ENCODE assay signal across 21 cellular contexts in genomic region chr3:125271127-125271526, GRCh38. TPM values are rescaled to one million over a fixed set of nuclear protein-coding genes. Genes with fewer than 3 reads are reported as not detected.
DNase-seq lines count a peak whose midpoint lies in the region; ATAC-seq and TF ChIP-seq lines count a peak whose summit lies in the region.
"Had no signal": no experiment of that assay in that cellular context is flagged by ENCODE, and none has a peak within 500 bp of the region (broad histone marks: within the 10 kb centered on the region; RNA-seq: fewer than 3 reads in every experiment).

No MANE protein-coding gene starts in this region.

- no peak overlapping the region for H3K4ac ChIP-seq in mesendoderm (ENCODE audit: low read depth, low read length)

- H3K4me1 Mint-ChIP-seq in T-helper 17 cell = peaks cover 26% of the 10 kb centered on the region

- H3K27me3 ChIP-seq in H7 (ENCODE audit: control insufficient read depth, insufficient read depth, low read length) (no peaks in the 10 kb centered on the region), mesendoderm (ENCODE audit: insufficient read depth, low read length, poor library complexity) (no peaks in the 10 kb centered on the region)

- H3K18ac ChIP-seq in mesendoderm (ENCODE audit: low read length) = no peak overlapping the region

- no peak overlapping the region for H3K27ac ChIP-seq in mesendoderm (ENCODE audit: low read depth, low read length)
- H3K27ac ChIP-seq: C4-2B, GM23248, PC-9 had no signal

- peak; percentile 7 for DNase-seq in H7
- no peak for DNase-seq in T-helper 17 cell
- DNase-seq in fibroblast of pulmonary artery (ENCODE audit: low read depth) = peak; percentile 8
- peak; percentile 59 for DNase-seq in mesendoderm
- no peak for DNase-seq in activated gamma-delta T cell (lab: John Stamatoyannopoulos, UW)
- DNase-seq in GM20000 (ENCODE audit: low spot score) = no peak
- DNase-seq: DMS79, GM23248, Kasumi-1, NCI-H1092, NCI-H1436, NCI-H187 treated with DMSO at 0.1 percent for 48 hours, NCI-H226, NCI-H510A treated with DMSO at 0.1 percent for 48 hours, NCI-H748 treated with DMSO at 0.1 percent for 48 hours, PC-9, RPMI8226, SHP77 had no signal

- no peak overlapping the region for H3K9ac ChIP-seq in mesendoderm (ENCODE audit: low read length)
- H3K9ac ChIP-seq: GM23248 had no signal

- H3K9me3 ChIP-seq in T-helper 17 cell (ENCODE audit: control insufficient read depth, low read length, poor library complexity, severe bottlenecking) = no peaks in the 10 kb centered on the region

- H3K27ac Mint-ChIP-seq in T-helper 17 cell = peak overlapping the region; percentile 4

- H3K27me3 Mint-ChIP-seq in T-helper 17 cell = no peaks in the 10 kb centered on the region

- H2AK5ac ChIP-seq in mesendoderm (ENCODE audit: low read length) = no peak overlapping the region

- no peaks in the 10 kb centered on the region for H3K79me1 ChIP-seq in mesendoderm (ENCODE audit: low read length)

- no peak overlapping the region for H4K5ac ChIP-seq in mesendoderm (ENCODE audit: low read length)

- H2BK5ac ChIP-seq in mesendoderm (ENCODE audit: low read length) = no peak overlapping the region

- H2BK15ac ChIP-seq in mesendoderm (replicated peaks; ENCODE audit: low read depth) = no peak overlapping the region

- H3K4me3 ChIP-seq in H7 (ENCODE audit: insufficient read depth, low read depth, low read length) (no peak overlapping the region), fibroblast of pulmonary artery (replicated peaks; ENCODE audit: low read depth, low read length) (no peak overlapping the region), mesendoderm (ENCODE audit: low read length) (no peak overlapping the region)
- H3K4me3 ChIP-seq: GM23248, PC-9 had no signal

- no peak overlapping the region for H2BK120ac ChIP-seq in mesendoderm (ENCODE audit: low read depth, low read length)

- no CpG with 5 or more reads among the region's 7 CpGs for WGBS in mesendoderm (ENCODE audit: extremely low coverage, insufficient coverage, low lambda C conversion rate)

- no peak overlapping the region for H3K23ac ChIP-seq in mesendoderm (ENCODE audit: low read length)

- no peak overlapping the region for H3K4me2 ChIP-seq in mesendoderm (ENCODE audit: low read length)
- H3K4me2 ChIP-seq: PC-9 had no signal

- H3K36me3 Mint-ChIP-seq in T-helper 17 cell (ENCODE audit: low read depth) = peaks cover 12% of the 10 kb centered on the region

- no peak for ATAC-seq in T-helper 17 cell
- no peak for ATAC-seq in SK-N-SH treated with all-trans-retinoic acid at 6 μM for 48 hours
- no peak for ATAC-seq in HG02642 (IDR thresholded peaks at IDR 0.05; ENCODE audit: poor library complexity, unreplicated experiment)

- H3K36me3 ChIP-seq in H7 (replicated peaks; ENCODE audit: control insufficient read depth, insufficient read depth, low read length) (no peaks in the 10 kb centered on the region; the same call in 1 of the 2 replicates), mesendoderm (ENCODE audit: control insufficient read depth, insufficient read depth, low read length) (no peaks in the 10 kb centered on the region)

- H3K4me3 Mint-ChIP-seq in T-helper 17 cell = no peak overlapping the region

- TF ChIP-seq CTCF in fibroblast of pulmonary artery (IDR thresholded peaks at IDR 0.05; ENCODE audit: low read length, missing control alignments) (no peak), GM20000 (IDR thresholded peaks at IDR 0.05; ENCODE audit: extremely low read depth, missing control alignments) (no peak)

- H3K56ac ChIP-seq in mesendoderm (ENCODE audit: low read length) = no peak overlapping the region

- H3K79me2 ChIP-seq in mesendoderm (ENCODE audit: control insufficient read depth, insufficient read depth, low read length) = no peaks in the 10 kb centered on the region

- H4K8ac ChIP-seq in mesendoderm (ENCODE audit: low read depth, low read length) = no peak overlapping the region

- H3K4me1 ChIP-seq in mesendoderm (ENCODE audit: control insufficient read depth, low read depth, low read length) = no peaks in the 10 kb centered on the region

TF ChIP-seq in SK-N-SH treated with all-trans-retinoic acid at 6 μM for 48 hours, 23 proteins besides CTCF, POLR2A, EP300 and RAD21:
- TF ChIP-seq GLIS3 (CRISPR knock-in tag; IDR thresholded peaks at IDR 0.05) = no peak

RNA-seq across cellular contexts. Expression of gene SLC12A8, which starts 58.6 kb away (rescaled TPM):
- total RNA-seq in H7 (2014; rRNA removed; shearing (Covaris generic)) = 9.3 and 9.7 TPM in 2 replicates
- total RNA-seq in T-helper 17 cell = under 1 TPM in 1 of 2 donors, not detected in 1; 0.40 TPM
- polyA plus RNA-seq in mesendoderm (2013, experiment 1 of 2) = 10.7 TPM
- polyA plus RNA-seq in mesendoderm (2013, experiment 2 of 2) = 9.8 TPM

Comparison
In these comparisons a context has a peak if more than half of its experiments do, and no peak if none do; other contexts are left out.
1. DNase-seq: peak in H7 (single experiment), fibroblast of pulmonary artery (single experiment) and mesendoderm (single experiment); none in T-helper 17 cell (0 of 3), activated gamma-delta T cell (single experiment) and GM20000 (single experiment).